1 cellular context compared by ENCODE assay signal in genomic region chr11:103987631-103988594, GRCh38.
TF ChIP-seq lines count a peak whose summit lies in the region.

No MANE protein-coding gene starts in this region.

TF ChIP-seq in WTC11, 78 proteins besides CTCF, POLR2A, EP300 and RAD21 (continued from another document):
- no peak for TF ChIP-seq ZNF281 (CRISPR knock-in tag; IDR thresholded peaks at IDR 0.05)
- no peak for TF ChIP-seq E2F1 (CRISPR knock-in tag; IDR thresholded peaks at IDR 0.05)
- TF ChIP-seq JAZF1 (CRISPR knock-in tag; IDR thresholded peaks at IDR 0.05) = no peak
- TF ChIP-seq ATF6 (CRISPR knock-in tag; IDR thresholded peaks at IDR 0.05) = no peak
